1 cellular context compared by ENCODE assay signal in the genomic region with DNA sequence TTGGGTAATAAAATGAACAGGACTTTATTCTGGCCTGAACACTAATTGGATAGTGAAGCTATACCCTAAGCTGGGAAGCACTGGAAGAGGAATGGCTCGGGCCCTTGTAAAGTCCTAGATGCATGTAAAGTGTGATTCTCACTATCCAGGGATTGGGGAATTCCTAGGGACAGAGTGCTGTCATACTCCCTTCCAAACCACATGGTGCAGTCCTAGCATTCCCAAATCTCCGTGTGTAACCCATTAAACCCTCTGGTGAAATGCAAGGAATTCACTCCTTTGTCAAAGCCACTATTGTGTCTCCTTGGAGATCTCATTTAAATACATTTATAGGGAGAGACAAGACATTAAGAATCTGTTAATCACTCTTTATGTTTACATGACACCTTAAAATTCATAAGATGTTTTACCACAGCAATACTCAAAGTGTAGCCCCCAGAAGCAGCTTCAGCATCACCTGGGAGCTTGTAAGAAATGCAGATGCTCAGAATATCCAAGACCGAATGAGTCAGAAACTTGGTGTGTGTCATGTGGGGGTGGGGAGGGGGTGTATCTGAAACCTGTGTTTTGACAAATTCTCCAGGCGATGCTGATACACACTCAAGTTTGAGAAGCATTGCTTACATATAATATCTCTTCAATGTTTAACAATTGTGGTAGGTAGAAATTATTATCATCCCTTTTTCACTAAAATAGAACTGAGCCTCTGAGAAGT.
A peak's percentile ranks its signal among the peaks of the same experiment; 100 is the strongest.
TF ChIP-seq lines count a peak whose summit lies in the region.

No MANE protein-coding gene starts in this region.

TF ChIP-seq in H1, 55 proteins besides CTCF, POLR2A, EP300 and RAD21:
- TF ChIP-seq JUND (IDR thresholded peaks at IDR 0.05; ENCODE audit: low read length) (0 out of 2 replicates have a peak, but pooled peaks have one; percentile 32), ASH2L (IDR thresholded peaks at IDR 0.05; ENCODE audit: low read length) (peak; percentile 42), HDAC6 (IDR thresholded peaks at IDR 0.05; ENCODE audit: low read depth, low read length) (no peak), JUN (IDR thresholded peaks at IDR 0.05; ENCODE audit: low read depth, low read length) (no peak), RFX5 (IDR thresholded peaks at IDR 0.05; ENCODE audit: borderline replicate concordance, low read depth, low read length) (no peak), NRF1 (IDR thresholded peaks at IDR 0.05; ENCODE audit: low read depth, low read length) (no peak), GABPA (IDR thresholded peaks at IDR 0.05; ENCODE audit: borderline replicate concordance, insufficient read depth, low read length) (no peak), TEAD4 (IDR thresholded peaks at IDR 0.05; ENCODE audit: low read depth, low read length) (peak; percentile 87), FOSL1 (IDR thresholded peaks at IDR 0.05; ENCODE audit: insufficient read depth, low read depth, low read length) (no peak), HDAC2 (IDR thresholded peaks at IDR 0.05; ENCODE audit: borderline replicate concordance in 1 of 2, low read depth in 2 of 2, low read length in 2 of 2) (0 out of 4 replicates have a peak, but pooled peaks of 1 of the 2 experiments have one; percentile 25)
- TF ChIP-seq, protein P1, sequence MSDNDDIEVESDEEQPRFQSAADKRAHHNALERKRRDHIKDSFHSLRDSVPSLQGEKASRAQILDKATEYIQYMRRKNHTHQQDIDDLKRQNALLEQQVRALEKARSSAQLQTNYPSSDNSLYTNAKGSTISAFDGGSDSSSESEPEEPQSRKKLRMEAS (IDR thresholded peaks at IDR 0.05): 0 out of 2 replicates have a peak, but pooled peaks have one; percentile 24
